Comparison of ENCODE assay signal across 12 cellular contexts in genomic region chr2:109208071-109208950, GRCh38.
DNase-seq lines count a peak whose midpoint lies in the region; ATAC-seq, FAIRE-seq and TF ChIP-seq lines count a peak whose summit lies in the region.
"Had no signal": no experiment of that assay in that cellular context is flagged by ENCODE, and none has a peak within 500 bp of the region (broad histone marks: within the 10 kb centered on the region; RNA-seq: fewer than 3 reads in every experiment).

No MANE protein-coding gene starts in this region.

- no peak overlapping the region for H3K14ac ChIP-seq in H1 (ENCODE audit: insufficient read length)

- no peak overlapping the region for H2BK12ac ChIP-seq in H1 (ENCODE audit: low read depth, low read length)

- no peak overlapping the region for H3K18ac ChIP-seq in H1 (ENCODE audit: extremely low read depth, low read length)

- no peaks in the 10 kb centered on the region for H3K27me3 Mint-ChIP-seq in MCF 10A (ENCODE audit: insufficient read depth, unreplicated experiment)

- H3K36me3 ChIP-seq in breast epithelium (no peaks in the 10 kb centered on the region), H1 (ENCODE audit: control insufficient read depth in 2 of 4, insufficient read depth in 4 of 4, low read length in 3 of 4) (no peaks in the 10 kb centered on the region), small intestine (ENCODE audit: control insufficient read depth in 2 of 2, insufficient read depth in 2 of 2, low read length in 2 of 2) (no peaks in the 10 kb centered on the region)
- H3K36me3 ChIP-seq: sigmoid colon had no signal

- no peak overlapping the region for H4K5ac ChIP-seq in H1 (ENCODE audit: insufficient read length, low read depth, low read length)

- H2BK20ac ChIP-seq in H1 (ENCODE audit: low read length) = no peak overlapping the region

- CTCF ChIA-PET in MCF 10A (lab: Yijun Ruan, JAX) (interaction anchor here (0.6 kb wide), 1 partner anchor 11 kb away, joined by 5 read pairs; no protein-coding TSS in a partner anchor), H1 (lab: Charles Lee; ENCODE audit: partially characterized antibody) (interaction anchor here (0.5 to 3.1 kb wide), 19 partner anchors 8 to 302 kb away, joined by 3 to 19 read pairs (median 3); partner anchors contain the start of gene SH3RF3)

- intact Hi-C loops in MCF 10A (cut with micrococcal nuclease) (loop anchor here (2.0 kb wide), 1 partner anchor 80 kb away; the partner anchor contains the start of gene SH3RF3), breast epithelium (cut with DNase I; ENCODE audit: low total_unique reads) (no loop called here), left colon (cut with DNase I, micrococcal nuclease) (no loop called here)

- no peak overlapping the region for H3K4ac ChIP-seq in H1 (replicated peaks; ENCODE audit: insufficient read length, low read depth, low read length)

- H4K8ac ChIP-seq in H1 (ENCODE audit: extremely low read depth, insufficient read depth, low read length) = no peak overlapping the region

- H2AK5ac ChIP-seq in H1 (ENCODE audit: low read depth, low read length) = no peak overlapping the region

- H3K79me1 ChIP-seq in H1 (ENCODE audit: low read depth, low read length) = no peaks in the 10 kb centered on the region

- no peaks in the 10 kb centered on the region for H3K27me3 ChIP-seq in breast epithelium
- no peaks in the 10 kb centered on the region for H3K27me3 ChIP-seq in H1 (replicated peaks in 1 of 4; ENCODE audit: control insufficient read depth in 3 of 4, extremely low read depth in 1 of 4, insufficient read depth in 3 of 4, low read length in 3 of 4)
- H3K27me3 ChIP-seq in small intestine (ENCODE audit: control insufficient read depth in 2 of 2, insufficient read depth in 2 of 2, low read length in 2 of 2) = peaks cover 0 to 5% of the 10 kb centered on the region in 2 donors
- H3K27me3 ChIP-seq: sigmoid colon had no signal

- no peak overlapping the region for H3K9ac ChIP-seq in H1 (replicated peaks in 1 of 4; ENCODE audit: extremely low read depth in 1 of 4, low read depth in 3 of 4, low read length in 3 of 4)

- ATAC-seq in left colon = no peak
- ATAC-seq: CD8-positive, alpha-beta T cell; T-helper 17 cell had no signal

- H3K4me3 ChIP-seq in breast epithelium (no peak overlapping the region), LNCaP clone FGC (ENCODE audit: low read depth, low read length) (no peak overlapping the region), H1 (ENCODE audit: extremely low read depth in 1 of 4, insufficient read depth in 2 of 4, low read depth in 3 of 4, low read length in 4 of 4) (no peak overlapping the region), small intestine (ENCODE audit: low read depth in 1 of 2, low read length in 2 of 2) (no peak overlapping the region)
- H3K4me3 ChIP-seq: sigmoid colon had no signal

- FAIRE-seq in H1 (lab: Jason Lieb, UNC) (no peak), small intestine (lab: Jason Lieb, UNC) (no peak)
- FAIRE-seq: H54 had no signal

- H2BK120ac ChIP-seq in H1 (replicated peaks; ENCODE audit: low read depth, low read length) = no peak overlapping the region

- DNase-seq in MCF 10A (ENCODE audit: unreplicated experiment) (peak; percentile 41), breast epithelium (ENCODE audit: low spot score in 2 of 2) (no peak), LNCaP clone FGC (ENCODE audit: low read depth) (peak; percentile 3), H1 (ENCODE audit: low read depth in 1 of 2, low spot score in 2 of 2) (no peak), small intestine (peak; percentile 20), NCI-H2171 treated with DMSO at 0.1 percent for 48 hours (lab: John Stamatoyannopoulos, UW) (no peak), left colon (no peak)
- DNase-seq in stimulated activated CD4-positive, alpha-beta T cell treated with anti-CD3 and anti-CD28 coated beads, Interleukin-4, amount 100 ng/mL, for 24 hours = no peak
- DNase-seq: T-helper 17 cell had no signal

- POLR2A ChIA-PET in MCF 10A (lab: Yijun Ruan, JAX) (interaction anchor here (0.8 to 1.6 kb wide), 5 partner anchors 9 to 81 kb away, joined by 3 to 4 read pairs (median 3); no protein-coding TSS in a partner anchor), H1 (lab: Charles Lee; ENCODE audit: partially characterized antibody) (interaction anchor here (0.9 kb wide), 1 partner anchor 13 kb away, joined by 3 read pairs; no protein-coding TSS in a partner anchor)

- H3K4me1 ChIP-seq in breast epithelium (peaks cover 0 to 4% of the 10 kb centered on the region in 2 donors), H1 (replicated peaks in 1 of 4; ENCODE audit: control insufficient read depth in 3 of 4, insufficient read depth in 4 of 4, low read length in 3 of 4) (no peaks in the 10 kb centered on the region; a peak in 1 of 7 replicates), small intestine (ENCODE audit: control insufficient read depth in 2 of 2, insufficient read depth in 1 of 2, low read depth in 1 of 2, low read length in 1 of 2) (peaks cover 0 to 3% of the 10 kb centered on the region in 2 donors)

- no peak overlapping the region for H3K23ac ChIP-seq in H1 (ENCODE audit: insufficient read length)

- no peaks in the 10 kb centered on the region for H4K20me1 ChIP-seq in H1 (replicated peaks in 1 of 2; ENCODE audit: control insufficient read depth in 1 of 2, insufficient read depth in 2 of 2, low read length in 2 of 2)

- TF ChIP-seq POLR2A in breast epithelium (IDR thresholded peaks at IDR 0.05) (no peak), H1 (IDR thresholded peaks at IDR 0.05; ENCODE audit: control extremely low read depth in 1 of 2, low read depth in 2 of 2, low read length in 2 of 2) (no peak)

- H3K4me1 Mint-ChIP-seq in MCF 10A (ENCODE audit: insufficient read depth, unreplicated experiment) = peaks cover 47% of the 10 kb centered on the region

- H2BK5ac ChIP-seq in H1 (ENCODE audit: low read depth, low read length) = no peak overlapping the region

- no peak overlapping the region for H4K91ac ChIP-seq in H1 (replicated peaks; ENCODE audit: insufficient read length, low read length)

- TF ChIP-seq RAD21 in H1 (IDR thresholded peaks at IDR 0.05 in 1 of 2, conservative IDR thresholded peaks at IDR 0.05 in 1 of 2; ENCODE audit: low read depth in 2 of 2, low read length in 2 of 2) = peak; percentile 61 to 67

- no peaks in the 10 kb centered on the region for H3K79me2 ChIP-seq in H1 (ENCODE audit: control insufficient read depth in 1 of 2, insufficient read depth in 2 of 2, low read length in 2 of 2)

- TF ChIP-seq CTCF in MCF 10A (IDR thresholded peaks at IDR 0.05; ENCODE audit: unreplicated experiment) = no peak
- TF ChIP-seq CTCF in breast epithelium (IDR thresholded peaks at IDR 0.05) = no peak
- peak; percentile 30 for TF ChIP-seq CTCF in LNCaP clone FGC (IDR thresholded peaks at IDR 0.05; ENCODE audit: control insufficient read depth, extremely low read depth, insufficient read depth)
- TF ChIP-seq CTCF in H1 (IDR thresholded peaks at IDR 0.05; ENCODE audit: control extremely low read depth in 1 of 3, insufficient read depth in 1 of 3, low read depth in 1 of 3, low read length in 3 of 3) = peak; percentile 29 to 68 (median 43)

- H3K4me2 ChIP-seq in H1 (ENCODE audit: insufficient read depth in 1 of 2, low read depth in 2 of 2, low read length in 2 of 2) = no peak overlapping the region

- H3K27ac ChIP-seq in breast epithelium = no peak overlapping the region
- no peak overlapping the region for H3K27ac ChIP-seq in H1 (ENCODE audit: low read depth, low read length)
- peak overlapping the region in 1 of 2 donors; percentile 11 for H3K27ac ChIP-seq in small intestine (ENCODE audit: low read depth in 1 of 2, low read length in 1 of 2)

- H3K56ac ChIP-seq in H1 (replicated peaks; ENCODE audit: insufficient read length, low read depth, low read length) = no peak overlapping the region

- no peak overlapping the region for H2BK15ac ChIP-seq in H1 (ENCODE audit: low read length)

- peak overlapping the region; percentile 17 for H3K27ac Mint-ChIP-seq in MCF 10A (ENCODE audit: low read depth, unreplicated experiment)
- H3K27ac Mint-ChIP-seq: CD8-positive, alpha-beta T cell; T-helper 17 cell had no signal

- WGBS in H1 (ENCODE audit: extremely low coverage in 1 of 2, insufficient coverage in 1 of 2, insufficient read length in 1 of 2, insufficient replicate concordance in 2 of 2, low coverage in 1 of 2, low lambda C conversion rate in 2 of 2, missing lambda C conversion rate in 1 of 2), 2 experiments = 85% methylated on average over 3 of the region's 3 CpGs; no CpG with 5 or more reads in 1 of the 2 experiments
- 71 to 85% (median 82%) methylated on average over 3 of the region's 3 CpGs for WGBS in small intestine, 3 donors

- peak overlapping the region; percentile 26 for H3K4me3 Mint-ChIP-seq in MCF 10A (ENCODE audit: unreplicated experiment)
- H3K4me3 Mint-ChIP-seq: CD8-positive, alpha-beta T cell; T-helper 17 cell had no signal

- H3K23me2 ChIP-seq in H1 (ENCODE audit: low read depth, low read length) = no peaks in the 10 kb centered on the region

- H2AFZ ChIP-seq in H1 (ENCODE audit: low read length) = no peak overlapping the region

- TF ChIP-seq EP300 in H1 (IDR thresholded peaks at IDR 0.05; ENCODE audit: borderline replicate concordance in 1 of 2, low read depth in 2 of 2, low read length in 2 of 2) = no peak

- peaks cover 13% of the 10 kb centered on the region for H3K36me3 Mint-ChIP-seq in MCF 10A (ENCODE audit: insufficient read depth, unreplicated experiment)
- H3K36me3 Mint-ChIP-seq: CD8-positive, alpha-beta T cell had no signal

- no peaks in the 10 kb centered on the region for H3K9me3 Mint-ChIP-seq in MCF 10A (ENCODE audit: unreplicated experiment)

- BruUV-seq in MCF 10A (replicated peaks; lab: Mats Ljungman, UMichigan) = no TSS peak

- H3K9me3 ChIP-seq in breast epithelium = no peaks in the 10 kb centered on the region
- H3K9me3 ChIP-seq in H1 (ENCODE audit: insufficient read depth in 2 of 2, low read depth in 1 of 2, low read length in 1 of 2) = no peaks in the 10 kb centered on the region
- H3K9me3 ChIP-seq in small intestine (ENCODE audit: control insufficient read depth, low read depth) = peaks cover 2% of the 10 kb centered on the region
- H3K9me3 ChIP-seq: sigmoid colon had no signal

TF ChIP-seq in H1, 55 proteins besides CTCF, POLR2A, EP300 and RAD21:
- TF ChIP-seq JUN (IDR thresholded peaks at IDR 0.05; ENCODE audit: low read depth, low read length) = no peak

Comparison
In these comparisons a context has a peak if more than half of its experiments do, and no peak if none do; other contexts are left out.
1. DNase-seq: peak in MCF 10A (single experiment), LNCaP clone FGC (single experiment) and small intestine (single experiment); none in breast epithelium (0 of 2), H1 (0 of 2), NCI-H2171 treated with DMSO at 0.1 percent for 48 hours (single experiment), stimulated activated CD4-positive, alpha-beta T cell treated with anti-CD3 and anti-CD28 coated beads, Interleukin-4, amount 100 ng/mL, for 24 hours (single experiment) and left colon (0 of 2).
2. CTCF ChIP-seq: peak in LNCaP clone FGC (single experiment) and H1 (3 of 3); none in MCF 10A (single experiment) and breast epithelium (0 of 3).